Comparison of ENCODE assay signal across 11 cellular contexts in genomic region chr13:52845334-52845761, GRCh38. TPM values are rescaled to one million over a fixed set of nuclear protein-coding genes. Genes with fewer than 3 reads are reported as not detected.
DNase-seq lines count a peak whose midpoint lies in the region; ATAC-seq and TF ChIP-seq lines count a peak whose summit lies in the region.
"Had no signal": no experiment of that assay in that cellular context is flagged by ENCODE, and none has a peak within 500 bp of the region (broad histone marks: within the 10 kb centered on the region; RNA-seq: fewer than 3 reads in every experiment).

No MANE protein-coding gene starts in this region.

- peaks cover 76% of the 10 kb centered on the region for H3K27me3 Mint-ChIP-seq in activated T-cell treated with anti-CD3 and anti-CD28 coated beads, Interleukin-2, amount 50 U/mL, for 24 hours
- peaks cover 55 to 66% of the 10 kb centered on the region in 2 donors for H3K27me3 Mint-ChIP-seq in stimulated activated naive B cell treated with anti-CD40 and anti-IgM and Interleukin-4, amounts not matched to agents 10 μg/mL and 1 μg/mL and 100 μg/mL, for 72 hours

- ATAC-seq in foreskin keratinocyte (no peak), left lobe of liver (no peak)
- ATAC-seq in stimulated activated naive B cell treated with anti-CD40 and anti-IgM and Interleukin-4, amounts not matched to agents 10 μg/mL and 1 μg/mL and 100 μg/mL, for 72 hours (replicated peaks): no peak

- no peak for DNase-seq in activated T-cell treated with anti-CD3 and anti-CD28 coated beads, Interleukin-2, amount 50 U/mL, for 24 hours
- DNase-seq in activated T-cell treated with anti-CD3 and anti-CD28 coated beads, Interleukin-2, amount 50 U/mL, for 1 hour: no peak
- DNase-seq in NCI-H526 treated with DMSO at 0.1 percent for 48 hours (lab: John Stamatoyannopoulos, UW) (peak; percentile 81), foreskin keratinocyte (no peak), left lobe of liver (ENCODE audit: low spot score) (no peak), foreskin fibroblast (no peak)
- DNase-seq in stimulated activated naive B cell treated with anti-CD40 and anti-IgM and Interleukin-4, amounts not matched to agents 10 μg/mL and 1 μg/mL and 100 μg/mL, for 72 hours: no peak
- DNase-seq in NK-92 treated with Interleukin-12 subunit alpha and Interleukin-12 subunit beta, amount 100 ng/mL, for 24 hours (lab: John Stamatoyannopoulos, UW): no peak
- DNase-seq: CD8-positive, alpha-beta memory T cell had no signal

- peaks cover 96% of the 10 kb centered on the region for H3K27me3 ChIP-seq in foreskin keratinocyte

- no peak overlapping the region for H3K4me3 ChIP-seq in foreskin fibroblast (ENCODE audit: low read depth in 1 of 2, low read length in 2 of 2)

- no peaks in the 10 kb centered on the region for H3K36me3 Mint-ChIP-seq in activated T-cell treated with anti-CD3 and anti-CD28 coated beads, Interleukin-2, amount 50 U/mL, for 24 hours (ENCODE audit: low read depth)
- H3K36me3 Mint-ChIP-seq in stimulated activated naive B cell treated with anti-CD40 and anti-IgM and Interleukin-4, amounts not matched to agents 10 μg/mL and 1 μg/mL and 100 μg/mL, for 72 hours: peaks cover 12 to 17% of the 10 kb centered on the region in 2 donors
- H3K36me3 Mint-ChIP-seq: CD8-positive, alpha-beta memory T cell had no signal

- no peaks in the 10 kb centered on the region for H3K4me1 ChIP-seq in foreskin keratinocyte

- no peaks in the 10 kb centered on the region for H3K9me3 Mint-ChIP-seq in activated T-cell treated with anti-CD3 and anti-CD28 coated beads, Interleukin-2, amount 50 U/mL, for 24 hours
- H3K9me3 Mint-ChIP-seq in stimulated activated naive B cell treated with anti-CD40 and anti-IgM and Interleukin-4, amounts not matched to agents 10 μg/mL and 1 μg/mL and 100 μg/mL, for 72 hours: peaks cover 8 to 14% of the 10 kb centered on the region in 2 donors

- H3K4me1 Mint-ChIP-seq in activated T-cell treated with anti-CD3 and anti-CD28 coated beads, Interleukin-2, amount 50 U/mL, for 24 hours (ENCODE audit: low read depth): peaks cover 14% of the 10 kb centered on the region
- peaks cover 12 to 38% of the 10 kb centered on the region in 2 donors for H3K4me1 Mint-ChIP-seq in stimulated activated naive B cell treated with anti-CD40 and anti-IgM and Interleukin-4, amounts not matched to agents 10 μg/mL and 1 μg/mL and 100 μg/mL, for 72 hours

- peak overlapping the region; percentile 27 for H3K27ac Mint-ChIP-seq in activated T-cell treated with anti-CD3 and anti-CD28 coated beads, Interleukin-2, amount 50 U/mL, for 24 hours
- peak overlapping the region; percentile 91 for H3K27ac Mint-ChIP-seq in stimulated activated naive B cell treated with anti-CD40 and anti-IgM and Interleukin-4, amounts not matched to agents 10 μg/mL and 1 μg/mL and 100 μg/mL, for 72 hours
- H3K27ac Mint-ChIP-seq: CD8-positive, alpha-beta memory T cell had no signal

- TF ChIP-seq CTCF in foreskin keratinocyte (conservative IDR thresholded peaks at IDR 0.05) (peak; percentile 28), foreskin fibroblast (IDR thresholded peaks at IDR 0.05; ENCODE audit: low read depth, low read length) (no peak)

- H3K4me3 Mint-ChIP-seq in activated T-cell treated with anti-CD3 and anti-CD28 coated beads, Interleukin-2, amount 50 U/mL, for 24 hours: no peak overlapping the region
- peak overlapping the region in 1 of 2 donors; percentile 2 for H3K4me3 Mint-ChIP-seq in stimulated activated naive B cell treated with anti-CD40 and anti-IgM and Interleukin-4, amounts not matched to agents 10 μg/mL and 1 μg/mL and 100 μg/mL, for 72 hours

- no peak overlapping the region for H3K27ac ChIP-seq in foreskin keratinocyte
- H3K27ac ChIP-seq: cardiac muscle cell, KMS-11 had no signal

RNA-seq across cellular contexts. Expression of gene PCDH8, which starts 3.1 kb away (rescaled TPM):
- not detected in 2 replicates for total RNA-seq in foreskin keratinocyte
- not detected in 2 replicates for polyA plus RNA-seq in foreskin keratinocyte
- total RNA-seq in left lobe of liver: not detected
- total RNA-seq: CD8-positive, alpha-beta memory T cell had no signal
- polyA plus RNA-seq: CD8-positive, alpha-beta memory T cell had no signal
